Comparison of ENCODE assay signal across 10 cellular contexts in genomic region chr14:22505751-22506710, GRCh38.
DNase-seq lines count a peak whose midpoint lies in the region; ATAC-seq and TF ChIP-seq lines count a peak whose summit lies in the region.
"Had no signal": no experiment of that assay in that cellular context is flagged by ENCODE, and none has a peak within 500 bp of the region (broad histone marks: within the 10 kb centered on the region; RNA-seq: fewer than 3 reads in every experiment).

No MANE protein-coding gene starts in this region.

- DNase-seq in Peyer's patch (peak in 1 of 3 donors; percentile 65), mesenchymal stem cell (no peak), NCI-H2081 treated with DMSO at 0.1 percent for 48 hours (lab: John Stamatoyannopoulos, UW) (no peak), ascending aorta (ENCODE audit: low spot score in 2 of 2) (no peak), NCI-H1436 (lab: John Stamatoyannopoulos, UW) (no peak)
- DNase-seq in NK-92 treated with Interleukin-12 subunit alpha and Interleukin-12 subunit beta, amount 100 ng/mL, for 24 hours (lab: John Stamatoyannopoulos, UW) = no peak
- DNase-seq: H7 had no signal

- no peak for TF ChIP-seq CTCF in DOHH2 (IDR thresholded peaks at IDR 0.05; ENCODE audit: low read depth, low read length, poor library complexity, severe bottlenecking)
- no peak for TF ChIP-seq CTCF in Peyer's patch (IDR thresholded peaks at IDR 0.05)
- no peak for TF ChIP-seq CTCF in ascending aorta (IDR thresholded peaks at IDR 0.05)

- H3K79me2 ChIP-seq in DOHH2 (ENCODE audit: control insufficient read depth, low read length) = peaks cover 77% of the 10 kb centered on the region

- peak overlapping the region in 1 of 2 experiments; percentile 46 for H2BK12ac ChIP-seq in mesenchymal stem cell (ENCODE audit: low read length in 2 of 2)

- peak overlapping the region; percentile 30 for H4K91ac ChIP-seq in mesenchymal stem cell (ENCODE audit: low read length)

- no peaks in the 10 kb centered on the region for H4K20me1 ChIP-seq in DOHH2 (ENCODE audit: control insufficient read depth, insufficient read depth, low read depth, low read length)

- H2BK5ac ChIP-seq in mesenchymal stem cell (ENCODE audit: low read depth, low read length, poor library complexity, severe bottlenecking) = no peak overlapping the region

- no peak overlapping the region for H3K4ac ChIP-seq in mesenchymal stem cell (ENCODE audit: low read depth in 1 of 2, low read length in 2 of 2)

- peak; percentile 41 for ATAC-seq in GM18519 (IDR thresholded peaks at IDR 0.05; ENCODE audit: low FRiP score, unreplicated experiment)

- no peak overlapping the region for H3K23ac ChIP-seq in mesenchymal stem cell (ENCODE audit: low read length in 2 of 2)

- peak overlapping the region in 1 of 2 experiments; percentile 58 for H3K18ac ChIP-seq in mesenchymal stem cell (ENCODE audit: low read depth in 1 of 2, low read length in 2 of 2)

- peak overlapping the region; percentile 90 for H3K4me2 ChIP-seq in DOHH2 (ENCODE audit: low read length)
- no peak overlapping the region for H3K4me2 ChIP-seq in mesenchymal stem cell (ENCODE audit: low read length, poor library complexity, severe bottlenecking)

- peak overlapping the region; percentile 74 for H3K4me3 ChIP-seq in DOHH2 (ENCODE audit: low read length)
- no peak overlapping the region for H3K4me3 ChIP-seq in Peyer's patch
- no peak overlapping the region for H3K4me3 ChIP-seq in mesenchymal stem cell (ENCODE audit: insufficient read depth in 1 of 2, low read depth in 1 of 2, low read length in 2 of 2)
- no peak overlapping the region for H3K4me3 ChIP-seq in ascending aorta

- H2AFZ ChIP-seq in mesenchymal stem cell (ENCODE audit: low read depth, low read length) = no peak overlapping the region

- peak overlapping the region; percentile 85 for H4K8ac ChIP-seq in mesenchymal stem cell (ENCODE audit: low read length)

- intact Hi-C loops in ascending aorta (cut with DNase I) = no loop called here

- H3K9me3 ChIP-seq in DOHH2 (ENCODE audit: control insufficient read depth, insufficient read depth, low read length) (no peaks in the 10 kb centered on the region), Peyer's patch (no peaks in the 10 kb centered on the region), mesenchymal stem cell (ENCODE audit: control insufficient read depth, low read length) (no peaks in the 10 kb centered on the region), ascending aorta (no peaks in the 10 kb centered on the region)

- WGBS in mesenchymal stem cell = 73% methylated on average over 13 of the region's 13 CpGs

- H3K79me1 ChIP-seq in mesenchymal stem cell (replicated peaks; ENCODE audit: low read length, poor library complexity, severe bottlenecking) = no peaks in the 10 kb centered on the region

- no peak overlapping the region for H2BK15ac ChIP-seq in mesenchymal stem cell (ENCODE audit: low read depth, poor library complexity, severe bottlenecking)

- no peak for TF ChIP-seq POLR2A in Peyer's patch (IDR thresholded peaks at IDR 0.05)

- H3K36me3 ChIP-seq in DOHH2 (ENCODE audit: control insufficient read depth, low read length) (peaks cover 26% of the 10 kb centered on the region), Peyer's patch (no peaks in the 10 kb centered on the region), mesenchymal stem cell (ENCODE audit: control insufficient read depth in 1 of 2, insufficient read depth in 2 of 2, low read depth in 1 of 2, low read length in 2 of 2) (no peaks in the 10 kb centered on the region), ascending aorta (no peaks in the 10 kb centered on the region)

- peaks cover 93% of the 10 kb centered on the region for H3K4me1 ChIP-seq in DOHH2 (ENCODE audit: control insufficient read depth, low read length)
- peaks cover 0 to 10% (median 0%) of the 10 kb centered on the region in 4 donors for H3K4me1 ChIP-seq in Peyer's patch
- H3K4me1 ChIP-seq in mesenchymal stem cell (ENCODE audit: control insufficient read depth, insufficient read depth, low read depth, low read length) = no peaks in the 10 kb centered on the region
- peaks cover 0 to 13% of the 10 kb centered on the region in 2 donors for H3K4me1 ChIP-seq in ascending aorta

- no peak overlapping the region for H2BK120ac ChIP-seq in mesenchymal stem cell (ENCODE audit: low read depth, low read length)

- H2AK5ac ChIP-seq in mesenchymal stem cell (ENCODE audit: low read length, severe bottlenecking) = no peak overlapping the region

- no peak overlapping the region for H3K9ac ChIP-seq in mesenchymal stem cell (ENCODE audit: low read length)

- peaks cover 56% of the 10 kb centered on the region for H3F3A ChIP-seq in DOHH2 (ENCODE audit: control insufficient read depth, insufficient read depth)

- H3K27me3 ChIP-seq in DOHH2 (ENCODE audit: control insufficient read depth, low read length) (no peaks in the 10 kb centered on the region), Peyer's patch (no peaks in the 10 kb centered on the region), mesenchymal stem cell (ENCODE audit: control insufficient read depth in 1 of 2, insufficient read depth in 1 of 2, low read length in 2 of 2) (peaks cover 0 to 26% of the 10 kb centered on the region in 2 experiments), ascending aorta (no peaks in the 10 kb centered on the region)

- H3K27ac ChIP-seq in DOHH2 (ENCODE audit: low read depth, low read length) (peak overlapping the region; percentile 98), Peyer's patch (peak overlapping the region; percentile 47 to 75 (median 68)), mesenchymal stem cell (ENCODE audit: low read length, poor library complexity, severe bottlenecking) (no peak overlapping the region), ascending aorta (no peak overlapping the region)
- H3K27ac ChIP-seq: VCaP had no signal

- peak overlapping the region in 1 of 2 experiments; percentile 5 for H3K14ac ChIP-seq in mesenchymal stem cell (ENCODE audit: low read length in 2 of 2)

- no peaks in the 10 kb centered on the region for H3K9me2 ChIP-seq in DOHH2 (replicated peaks; ENCODE audit: control insufficient read depth, low read length)

Comparison
In these comparisons a context has a peak if more than half of its experiments do, and no peak if none do; other contexts are left out.
1. H3K27ac ChIP-seq: peak in DOHH2 (single experiment) and Peyer's patch (4 of 4); none in mesenchymal stem cell (single experiment) and ascending aorta (0 of 2).